Comparison of ENCODE assay signal across 11 cellular contexts in genomic region chr17:42989726-42990652, GRCh38. TPM values are rescaled to one million over a fixed set of nuclear protein-coding genes. Genes with fewer than 3 reads are reported as not detected.
DNase-seq lines count a peak whose midpoint lies in the region; ATAC-seq and TF ChIP-seq lines count a peak whose summit lies in the region.
"Had no signal": no experiment of that assay in that cellular context is flagged by ENCODE, and none has a peak within 500 bp of the region (broad histone marks: within the 10 kb centered on the region; RNA-seq: fewer than 3 reads in every experiment).

No MANE protein-coding gene starts in this region.

- H3K9me3 ChIP-seq in left lung: no peaks in the 10 kb centered on the region
- H3K9me3 ChIP-seq: BE2C, pancreas had no signal

- H3K27me3 ChIP-seq in left lung: no peaks in the 10 kb centered on the region
- H3K27me3 ChIP-seq: BE2C, pancreas had no signal

- ATAC-seq in left lung: peak; percentile 27
- no peak for ATAC-seq in HG02623 (IDR thresholded peaks at IDR 0.05; ENCODE audit: unreplicated experiment)
- ATAC-seq in GM18861 (IDR thresholded peaks at IDR 0.05; ENCODE audit: unreplicated experiment): no peak
- ATAC-seq in GM18520 (IDR thresholded peaks at IDR 0.05; ENCODE audit: unreplicated experiment): no peak
- ATAC-seq: pancreas had no signal

- no peak overlapping the region for H3K27ac ChIP-seq in left lung
- H3K27ac ChIP-seq: pancreas had no signal

- intact Hi-C loops in left lung (cut with DNase I): no loop called here

- no peak overlapping the region for H3K4me3 ChIP-seq in left lung
- H3K4me3 ChIP-seq: pancreas had no signal

- no peak for TF ChIP-seq CTCF in left lung (IDR thresholded peaks at IDR 0.05)

- DNase-seq in AG20443 (ENCODE audit: low spot score) (peak; percentile 29), HT1080 (ENCODE audit: low read depth) (peak; percentile 61), amniotic stem cell (lab: John Stamatoyannopoulos, UW) (peak; percentile 6), left lung (no peak), GDM1 (lab: John Stamatoyannopoulos, UW) (no peak)
- DNase-seq: BE2C, NCI-H2029 treated with DMSO at 0.1 percent for 48 hours, pancreas had no signal

- peaks cover 0 to 96% of the 10 kb centered on the region in 2 donors for H3K36me3 ChIP-seq in left lung

- H3K4me1 ChIP-seq in left lung: peaks cover 0 to 16% of the 10 kb centered on the region in 2 donors
- H3K4me1 ChIP-seq: BE2C, pancreas had no signal

RNA-seq across cellular contexts. Expression of gene RPL27, which starts 8.2 kb away (rescaled TPM):
- total RNA-seq in HT1080 (2014; rRNA removed; shearing (Covaris generic)): 2,292 and 3,606 TPM in 2 replicates
- polyA plus RNA-seq in HT1080 (2015; cell fraction: cytosol; rRNA removed): 2,879 and 3,215 TPM in 2 replicates
- polyA plus RNA-seq in HT1080 (2015; cell fraction: nucleus; rRNA removed): 1,022 and 1,110 TPM in 2 replicates
- total RNA-seq in left lung: 100 to 1,000 TPM; 842 to 909 TPM

RNA-seq across cellular contexts. Expression of gene RUNDC1, which starts 9.6 kb away (rescaled TPM):
- 4.7 and 6.9 TPM in 2 replicates for total RNA-seq in HT1080 (2014; rRNA removed; shearing (Covaris generic))
- polyA plus RNA-seq in HT1080 (2015; cell fraction: cytosol; rRNA removed): 8.1 and 8.7 TPM in 2 replicates
- polyA plus RNA-seq in HT1080 (2015; cell fraction: nucleus; rRNA removed): 13.7 and 14.4 TPM in 2 replicates
- total RNA-seq in left lung: 10 to 100 TPM; 14.9 to 16.9 TPM

RNA-seq across cellular contexts. Expression of gene PTGES3L, which starts 10.1 kb away (rescaled TPM):
- total RNA-seq in HT1080 (2014; rRNA removed; shearing (Covaris generic)): 0.10 TPM in 1 of 2 replicates, not detected in the other
- 0.17 and 0.41 TPM in 2 replicates for polyA plus RNA-seq in HT1080 (2015; cell fraction: cytosol; rRNA removed)
- polyA plus RNA-seq in HT1080 (2015; cell fraction: nucleus; rRNA removed): 0.88 and 1.6 TPM in 2 replicates
- under 1 TPM; 0.26 to 0.65 TPM for total RNA-seq in left lung

RNA-seq across cellular contexts. Expression of gene IFI35, which starts 16.6 kb away (rescaled TPM):
- total RNA-seq in HT1080 (2014; rRNA removed; shearing (Covaris generic)): 18.7 and 20.1 TPM in 2 replicates
- polyA plus RNA-seq in HT1080 (2015; cell fraction: cytosol; rRNA removed): 21.4 and 22.3 TPM in 2 replicates
- polyA plus RNA-seq in HT1080 (2015; cell fraction: nucleus; rRNA removed): 22.4 and 24.8 TPM in 2 replicates
- 10 to 100 TPM; 39.0 to 41.5 TPM for total RNA-seq in left lung

RNA-seq across cellular contexts. Expression of gene AARSD1, which starts 25.7 kb away (rescaled TPM):
- total RNA-seq in HT1080 (2014; rRNA removed; shearing (Covaris generic)): 25.2 and 29.2 TPM in 2 replicates
- polyA plus RNA-seq in HT1080 (2015; cell fraction: cytosol; rRNA removed): 28.9 and 32.2 TPM in 2 replicates
- polyA plus RNA-seq in HT1080 (2015; cell fraction: nucleus; rRNA removed): 49.7 and 57.6 TPM in 2 replicates
- total RNA-seq in left lung: 10 to 100 TPM; 27.5 to 34.7 TPM

Comparison
In these comparisons a context has a peak if more than half of its experiments do, and no peak if none do; other contexts are left out.
1. DNase-seq: peak in AG20443 (single experiment), HT1080 (single experiment) and amniotic stem cell (single experiment); none in left lung (0 of 2) and GDM1 (single experiment).